Comparison of ENCODE assay signal across 11 cellular contexts in genomic region chr2:216217904-216218260, GRCh38.
DNase-seq lines count a peak whose midpoint lies in the region; ATAC-seq and TF ChIP-seq lines count a peak whose summit lies in the region.
"Had no signal": no experiment of that assay in that cellular context is flagged by ENCODE, and none has a peak within 500 bp of the region (broad histone marks: within the 10 kb centered on the region; RNA-seq: fewer than 3 reads in every experiment).

No MANE protein-coding gene starts in this region.

- peak overlapping the region; percentile 17 for H3K27ac Mint-ChIP-seq in activated naive CD8-positive, alpha-beta T cell treated with anti-CD3 and anti-CD28 coated beads, Interleukin-2, amount 10 ng/mL, durations not matched to agents 7 days and 5 days
- H3K27ac Mint-ChIP-seq in activated naive CD8-positive, alpha-beta T cell treated with anti-CD3 and anti-CD28 coated beads, Interleukin-2, amount 50 U/mL, for 24 hours: no peak overlapping the region
- H3K27ac Mint-ChIP-seq in activated T-helper 17 cell treated with anti-CD3 and anti-CD28 coated beads, Interleukin-2, amount 50 U/mL, for 72 hours: peak overlapping the region; percentile 92
- H3K27ac Mint-ChIP-seq: B cell, IgD-negative memory B cell had no signal

- 24% methylated on average over 2 of the region's 2 CpGs for WGBS in smooth muscle cell (ENCODE audit: low lambda C conversion rate)
- 85 to 90% methylated on average over 2 of the region's 2 CpGs for WGBS in lower leg skin, 2 donors
- 89% methylated on average over 2 of the region's 2 CpGs for WGBS in esophagus muscularis mucosa

- H2AFZ ChIP-seq in smooth muscle cell (ENCODE audit: low read depth): no peak overlapping the region

- no peak overlapping the region for H3K9ac ChIP-seq in smooth muscle cell (ENCODE audit: low read depth)

- intact Hi-C loops in lower leg skin (cut with DNase I; ENCODE audit: low total_unique reads) (no loop called here), esophagus muscularis mucosa (cut with DNase I) (no loop called here)

- H3K36me3 ChIP-seq in smooth muscle cell (ENCODE audit: low read depth) (no peaks in the 10 kb centered on the region), esophagus muscularis mucosa (no peaks in the 10 kb centered on the region)

- DNase-seq in activated naive CD8-positive, alpha-beta T cell treated with anti-CD3 and anti-CD28 coated beads, Interleukin-2, amount 10 ng/mL, durations not matched to agents 7 days and 5 days: no peak
- no peak for DNase-seq in activated naive CD8-positive, alpha-beta T cell treated with anti-CD3 and anti-CD28 coated beads, Interleukin-2, amount 50 U/mL, for 24 hours
- DNase-seq in smooth muscle cell (lab: John Stamatoyannopoulos, UW; ENCODE audit: unreplicated experiment): no peak
- no peak for DNase-seq in lower leg skin (ENCODE audit: low spot score in 2 of 2)
- DNase-seq in stimulated activated CD4-positive, alpha-beta T cell treated with anti-CD3 and anti-CD28 coated beads, Interleukin-12 subunit alpha, Interleukin-12 subunit beta, amount 100 ng/mL, for 4 hours: no peak
- DNase-seq in esophagus muscularis mucosa (ENCODE audit: extremely low spot score): no peak
- DNase-seq: NCI-H345 had no signal

- H4K20me1 ChIP-seq in smooth muscle cell (ENCODE audit: low read depth): no peaks in the 10 kb centered on the region

- peaks cover 23% of the 10 kb centered on the region for H3K36me3 Mint-ChIP-seq in activated naive CD8-positive, alpha-beta T cell treated with anti-CD3 and anti-CD28 coated beads, Interleukin-2, amount 10 ng/mL, durations not matched to agents 7 days and 5 days
- H3K36me3 Mint-ChIP-seq in activated naive CD8-positive, alpha-beta T cell treated with anti-CD3 and anti-CD28 coated beads, Interleukin-2, amount 50 U/mL, for 24 hours (ENCODE audit: low read depth): peaks cover 12% of the 10 kb centered on the region
- no peaks in the 10 kb centered on the region for H3K36me3 Mint-ChIP-seq in activated T-helper 17 cell treated with anti-CD3 and anti-CD28 coated beads, Interleukin-2, amount 50 U/mL, for 72 hours (ENCODE audit: low read depth)
- H3K36me3 Mint-ChIP-seq: IgD-negative memory B cell had no signal

- no peak for ATAC-seq in activated naive CD8-positive, alpha-beta T cell treated with anti-CD3 and anti-CD28 coated beads, Interleukin-2, amount 10 ng/mL, durations not matched to agents 7 days and 5 days (ENCODE audit: low read depth)
- ATAC-seq in activated naive CD8-positive, alpha-beta T cell treated with anti-CD3 and anti-CD28 coated beads, Interleukin-2, amount 50 U/mL, for 24 hours: no peak
- peak; percentile 34 for ATAC-seq in HG02885 (IDR thresholded peaks at IDR 0.05; ENCODE audit: poor library complexity, unreplicated experiment)
- peak; percentile 54 for ATAC-seq in activated T-helper 17 cell treated with anti-CD3 and anti-CD28 coated beads, Interleukin-2, amount 50 U/mL, for 72 hours (replicated peaks)

- H3K4me3 Mint-ChIP-seq in activated naive CD8-positive, alpha-beta T cell treated with anti-CD3 and anti-CD28 coated beads, Interleukin-2, amount 10 ng/mL, durations not matched to agents 7 days and 5 days: no peak overlapping the region
- H3K4me3 Mint-ChIP-seq in activated naive CD8-positive, alpha-beta T cell treated with anti-CD3 and anti-CD28 coated beads, Interleukin-2, amount 50 U/mL, for 24 hours: no peak overlapping the region
- H3K4me3 Mint-ChIP-seq in activated T-helper 17 cell treated with anti-CD3 and anti-CD28 coated beads, Interleukin-2, amount 50 U/mL, for 72 hours: peak overlapping the region; percentile 58
- H3K4me3 Mint-ChIP-seq: B cell, IgD-negative memory B cell had no signal

- H3K9me3 Mint-ChIP-seq in activated naive CD8-positive, alpha-beta T cell treated with anti-CD3 and anti-CD28 coated beads, Interleukin-2, amount 10 ng/mL, durations not matched to agents 7 days and 5 days: no peaks in the 10 kb centered on the region
- no peaks in the 10 kb centered on the region for H3K9me3 Mint-ChIP-seq in activated naive CD8-positive, alpha-beta T cell treated with anti-CD3 and anti-CD28 coated beads, Interleukin-2, amount 50 U/mL, for 24 hours
- no peaks in the 10 kb centered on the region for H3K9me3 Mint-ChIP-seq in activated T-helper 17 cell treated with anti-CD3 and anti-CD28 coated beads, Interleukin-2, amount 50 U/mL, for 72 hours
- H3K9me3 Mint-ChIP-seq: IgD-negative memory B cell had no signal

- H3K4me2 ChIP-seq in smooth muscle cell: peak overlapping the region; percentile 40

- no peaks in the 10 kb centered on the region for H3K27me3 Mint-ChIP-seq in activated naive CD8-positive, alpha-beta T cell treated with anti-CD3 and anti-CD28 coated beads, Interleukin-2, amount 10 ng/mL, durations not matched to agents 7 days and 5 days
- H3K27me3 Mint-ChIP-seq in activated naive CD8-positive, alpha-beta T cell treated with anti-CD3 and anti-CD28 coated beads, Interleukin-2, amount 50 U/mL, for 24 hours: no peaks in the 10 kb centered on the region
- H3K27me3 Mint-ChIP-seq in activated T-helper 17 cell treated with anti-CD3 and anti-CD28 coated beads, Interleukin-2, amount 50 U/mL, for 72 hours: no peaks in the 10 kb centered on the region
- H3K27me3 Mint-ChIP-seq: B cell, IgD-negative memory B cell had no signal

- peaks cover 49% of the 10 kb centered on the region for H3K4me1 Mint-ChIP-seq in activated naive CD8-positive, alpha-beta T cell treated with anti-CD3 and anti-CD28 coated beads, Interleukin-2, amount 10 ng/mL, durations not matched to agents 7 days and 5 days
- H3K4me1 Mint-ChIP-seq in activated naive CD8-positive, alpha-beta T cell treated with anti-CD3 and anti-CD28 coated beads, Interleukin-2, amount 50 U/mL, for 24 hours: peaks cover 44% of the 10 kb centered on the region
- H3K4me1 Mint-ChIP-seq in activated T-helper 17 cell treated with anti-CD3 and anti-CD28 coated beads, Interleukin-2, amount 50 U/mL, for 72 hours: peaks cover 35% of the 10 kb centered on the region

- H3K9me3 ChIP-seq in smooth muscle cell (replicated peaks; ENCODE audit: low read depth): no peaks in the 10 kb centered on the region
- no peaks in the 10 kb centered on the region for H3K9me3 ChIP-seq in esophagus muscularis mucosa

- TF ChIP-seq POLR2A in lower leg skin (IDR thresholded peaks at IDR 0.05) (no peak), esophagus muscularis mucosa (IDR thresholded peaks at IDR 0.05; ENCODE audit: low read depth) (no peak)

- POLR2A ChIA-PET in activated naive CD8-positive, alpha-beta T cell treated with anti-CD3 and anti-CD28 coated beads, Interleukin-2, amount 10 ng/mL, durations not matched to agents 7 days and 5 days (lab: Charles Lee): no interaction called here

- H3K27ac ChIP-seq in smooth muscle cell (ENCODE audit: low read depth): peak overlapping the region; percentile 82
- H3K27ac ChIP-seq in esophagus muscularis mucosa (replicated peaks in 1 of 4): no peak overlapping the region

- peaks cover 12% of the 10 kb centered on the region for H3K4me1 ChIP-seq in smooth muscle cell (ENCODE audit: low read depth)
- peaks cover 0 to 6% (median 0%) of the 10 kb centered on the region in 4 donors for H3K4me1 ChIP-seq in esophagus muscularis mucosa

- no peak overlapping the region for H3K4me3 ChIP-seq in smooth muscle cell
- no peak overlapping the region for H3K4me3 ChIP-seq in lower leg skin (ENCODE audit: low read depth, poor library complexity, severe bottlenecking)
- H3K4me3 ChIP-seq in esophagus muscularis mucosa: no peak overlapping the region

- H3K27me3 ChIP-seq in smooth muscle cell (ENCODE audit: low read depth): no peaks in the 10 kb centered on the region
- no peaks in the 10 kb centered on the region for H3K27me3 ChIP-seq in esophagus muscularis mucosa

- no peak for TF ChIP-seq CTCF in smooth muscle cell (IDR thresholded peaks at IDR 0.05; ENCODE audit: borderline replicate concordance, insufficient read depth, poor library complexity, severe bottlenecking)
- TF ChIP-seq CTCF in lower leg skin (IDR thresholded peaks at IDR 0.05): no peak
- no peak for TF ChIP-seq CTCF in esophagus muscularis mucosa (IDR thresholded peaks at IDR 0.05)

- H3F3A ChIP-seq in smooth muscle cell (ENCODE audit: low read depth): peaks cover 36% of the 10 kb centered on the region

- TF ChIP-seq EP300 in esophagus muscularis mucosa (IDR thresholded peaks at IDR 0.05): no peak

- no peaks in the 10 kb centered on the region for H3K79me2 ChIP-seq in smooth muscle cell (ENCODE audit: low read depth)

Comparison
In these comparisons a context has a peak if more than half of its experiments do, and no peak if none do; other contexts are left out.
1. ATAC-seq: peak in HG02885 (single experiment) and activated T-helper 17 cell treated with anti-CD3 and anti-CD28 coated beads, Interleukin-2, amount 50 U/mL, for 72 hours (single experiment); none in activated naive CD8-positive, alpha-beta T cell treated with anti-CD3 and anti-CD28 coated beads, Interleukin-2, amount 10 ng/mL, durations not matched to agents 7 days and 5 days (single experiment) and activated naive CD8-positive, alpha-beta T cell treated with anti-CD3 and anti-CD28 coated beads, Interleukin-2, amount 50 U/mL, for 24 hours (single experiment).